In genomic region chr6:144173971-144174370, GRCh38 we compare ENCODE assay signal across 6 cellular contexts.
"Had no signal": no experiment of that assay in that cellular context is flagged by ENCODE, and none has a peak within 500 bp of the region (broad histone marks: within the 10 kb centered on the region; RNA-seq: fewer than 3 reads in every experiment).

No MANE protein-coding gene starts in this region.

- H3K27ac ChIP-seq: HL-60 had no signal

- H3K4me3 ChIP-seq: GM23338, K562 had no signal

- DNase-seq: H9, HCEC 1CT, IMR-90 had no signal

- ATAC-seq: GM23338, K562 had no signal
